Comparison of ENCODE assay signal across 10 cellular contexts in genomic region chr20:59831024-59831900, GRCh38.
DNase-seq lines count a peak whose midpoint lies in the region; ATAC-seq and TF ChIP-seq lines count a peak whose summit lies in the region.
"Had no signal": no experiment of that assay in that cellular context is flagged by ENCODE, and none has a peak within 500 bp of the region (broad histone marks: within the 10 kb centered on the region; RNA-seq: fewer than 3 reads in every experiment).

No MANE protein-coding gene starts in this region.

- H3K4me3 Mint-ChIP-seq in activated CD4-positive, alpha-beta T cell treated with anti-CD3 and anti-CD28 coated beads, Interleukin-2, amount 10 ng/mL, durations not matched to agents 7 days and 5 days = no peak overlapping the region
- no peak overlapping the region for H3K4me3 Mint-ChIP-seq in activated CD4-positive, alpha-beta T cell treated with anti-CD3 and anti-CD28 coated beads, Interleukin-2, amount 10 ng/mL, durations not matched to agents 24 days and 14 days
- H3K4me3 Mint-ChIP-seq: stimulated activated naive B cell treated with anti-CD40 and anti-IgM and Interleukin-4, amounts not matched to agents 10 μg/mL and 1 μg/mL and 100 μg/mL, for 72 hours had no signal

- no peak overlapping the region for H3K27ac ChIP-seq in testis

- no peak for TF ChIP-seq CTCF in testis (IDR thresholded peaks at IDR 0.05)

- peaks cover 7% of the 10 kb centered on the region for H3K27me3 Mint-ChIP-seq in activated CD4-positive, alpha-beta T cell treated with anti-CD3 and anti-CD28 coated beads, Interleukin-2, amount 10 ng/mL, durations not matched to agents 7 days and 5 days
- peaks cover 10% of the 10 kb centered on the region for H3K27me3 Mint-ChIP-seq in activated CD4-positive, alpha-beta T cell treated with anti-CD3 and anti-CD28 coated beads, Interleukin-2, amount 10 ng/mL, durations not matched to agents 24 days and 14 days

- H3K36me3 ChIP-seq in testis (ENCODE audit: low read depth, missing control alignments) = no peaks in the 10 kb centered on the region

- CTCF ChIA-PET in activated CD4-positive, alpha-beta T cell treated with anti-CD3 and anti-CD28 coated beads, Interleukin-2, amount 10 ng/mL, durations not matched to agents 7 days and 5 days (lab: Charles Lee) = interaction anchor here (1.4 kb wide), 1 partner anchor 48 kb away, joined by 3 read pairs; no protein-coding TSS in a partner anchor

- H3K4me3 ChIP-seq in testis = no peak overlapping the region

- no peaks in the 10 kb centered on the region for H3K27me3 ChIP-seq in testis

- peaks cover 14% of the 10 kb centered on the region for H3K4me1 ChIP-seq in testis

- H3K9me3 Mint-ChIP-seq in activated CD4-positive, alpha-beta T cell treated with anti-CD3 and anti-CD28 coated beads, Interleukin-2, amount 10 ng/mL, durations not matched to agents 7 days and 5 days = no peaks in the 10 kb centered on the region
- no peaks in the 10 kb centered on the region for H3K9me3 Mint-ChIP-seq in activated CD4-positive, alpha-beta T cell treated with anti-CD3 and anti-CD28 coated beads, Interleukin-2, amount 10 ng/mL, durations not matched to agents 24 days and 14 days

- intact Hi-C loops in activated CD4-positive, alpha-beta T cell treated with anti-CD3 and anti-CD28 coated beads, Interleukin-2, amount 10 ng/mL, durations not matched to agents 24 days and 14 days (cut with micrococcal nuclease) = no loop called here
- intact Hi-C loops in testis (cut with DNase I; ENCODE audit: low total_unique reads) = no loop called here

- ATAC-seq in GM18519 (IDR thresholded peaks at IDR 0.05; ENCODE audit: low FRiP score, unreplicated experiment) = no peak
- ATAC-seq in HG03095 (IDR thresholded peaks at IDR 0.05; ENCODE audit: unreplicated experiment) = no peak
- ATAC-seq: stimulated activated naive B cell treated with anti-CD40 and anti-IgM and Interleukin-4, amounts not matched to agents 10 μg/mL and 1 μg/mL and 100 μg/mL, for 72 hours had no signal

- POLR2A ChIA-PET in activated CD4-positive, alpha-beta T cell treated with anti-CD3 and anti-CD28 coated beads, Interleukin-2, amount 10 ng/mL, durations not matched to agents 7 days and 5 days (lab: Charles Lee) = no interaction called here

- 66 to 71% methylated on average over 18 to 23 of the region's 23 CpGs for WGBS in testis, 2 donors

- H3K36me3 Mint-ChIP-seq in activated CD4-positive, alpha-beta T cell treated with anti-CD3 and anti-CD28 coated beads, Interleukin-2, amount 10 ng/mL, durations not matched to agents 7 days and 5 days (ENCODE audit: low read depth) = no peaks in the 10 kb centered on the region
- no peaks in the 10 kb centered on the region for H3K36me3 Mint-ChIP-seq in activated CD4-positive, alpha-beta T cell treated with anti-CD3 and anti-CD28 coated beads, Interleukin-2, amount 10 ng/mL, durations not matched to agents 24 days and 14 days (ENCODE audit: low read depth)
- H3K36me3 Mint-ChIP-seq: stimulated activated naive B cell treated with anti-CD40 and anti-IgM and Interleukin-4, amounts not matched to agents 10 μg/mL and 1 μg/mL and 100 μg/mL, for 72 hours had no signal

- DNase-seq in activated CD4-positive, alpha-beta T cell treated with anti-CD3 and anti-CD28 coated beads, Interleukin-2, amount 10 ng/mL, durations not matched to agents 7 days and 5 days = peak; percentile 3
- no peak for DNase-seq in activated CD4-positive, alpha-beta T cell treated with anti-CD3 and anti-CD28 coated beads, Interleukin-2, amount 10 ng/mL, durations not matched to agents 24 days and 14 days
- DNase-seq in NCI-H510A (lab: John Stamatoyannopoulos, UW) (peak; percentile 71), islet precursor cell (peak; percentile 74), testis (peak; percentile 23), DMS 273 (lab: John Stamatoyannopoulos, UW; ENCODE audit: unreplicated experiment) (no peak)
- DNase-seq: erythroblast; stimulated activated naive B cell treated with anti-CD40 and anti-IgM and Interleukin-4, amounts not matched to agents 10 μg/mL and 1 μg/mL and 100 μg/mL, for 72 hours had no signal

- no peak overlapping the region for H3K27ac Mint-ChIP-seq in activated CD4-positive, alpha-beta T cell treated with anti-CD3 and anti-CD28 coated beads, Interleukin-2, amount 10 ng/mL, durations not matched to agents 7 days and 5 days
- H3K27ac Mint-ChIP-seq in activated CD4-positive, alpha-beta T cell treated with anti-CD3 and anti-CD28 coated beads, Interleukin-2, amount 10 ng/mL, durations not matched to agents 24 days and 14 days = no peak overlapping the region
- H3K27ac Mint-ChIP-seq: stimulated activated naive B cell treated with anti-CD40 and anti-IgM and Interleukin-4, amounts not matched to agents 10 μg/mL and 1 μg/mL and 100 μg/mL, for 72 hours had no signal

- no peaks in the 10 kb centered on the region for H3K4me1 Mint-ChIP-seq in activated CD4-positive, alpha-beta T cell treated with anti-CD3 and anti-CD28 coated beads, Interleukin-2, amount 10 ng/mL, durations not matched to agents 7 days and 5 days
- no peaks in the 10 kb centered on the region for H3K4me1 Mint-ChIP-seq in activated CD4-positive, alpha-beta T cell treated with anti-CD3 and anti-CD28 coated beads, Interleukin-2, amount 10 ng/mL, durations not matched to agents 24 days and 14 days

- TF ChIP-seq POLR2A in testis (IDR thresholded peaks at IDR 0.05) = no peak

- H3K9me3 ChIP-seq in testis = no peaks in the 10 kb centered on the region

Comparison
In these comparisons a context has a peak if more than half of its experiments do, and no peak if none do; other contexts are left out.
1. DNase-seq: peak in activated CD4-positive, alpha-beta T cell treated with anti-CD3 and anti-CD28 coated beads, Interleukin-2, amount 10 ng/mL, durations not matched to agents 7 days and 5 days (single experiment), NCI-H510A (single experiment), islet precursor cell (single experiment) and testis (single experiment); none in activated CD4-positive, alpha-beta T cell treated with anti-CD3 and anti-CD28 coated beads, Interleukin-2, amount 10 ng/mL, durations not matched to agents 24 days and 14 days (single experiment) and DMS 273 (single experiment).